In the genomic region with DNA sequence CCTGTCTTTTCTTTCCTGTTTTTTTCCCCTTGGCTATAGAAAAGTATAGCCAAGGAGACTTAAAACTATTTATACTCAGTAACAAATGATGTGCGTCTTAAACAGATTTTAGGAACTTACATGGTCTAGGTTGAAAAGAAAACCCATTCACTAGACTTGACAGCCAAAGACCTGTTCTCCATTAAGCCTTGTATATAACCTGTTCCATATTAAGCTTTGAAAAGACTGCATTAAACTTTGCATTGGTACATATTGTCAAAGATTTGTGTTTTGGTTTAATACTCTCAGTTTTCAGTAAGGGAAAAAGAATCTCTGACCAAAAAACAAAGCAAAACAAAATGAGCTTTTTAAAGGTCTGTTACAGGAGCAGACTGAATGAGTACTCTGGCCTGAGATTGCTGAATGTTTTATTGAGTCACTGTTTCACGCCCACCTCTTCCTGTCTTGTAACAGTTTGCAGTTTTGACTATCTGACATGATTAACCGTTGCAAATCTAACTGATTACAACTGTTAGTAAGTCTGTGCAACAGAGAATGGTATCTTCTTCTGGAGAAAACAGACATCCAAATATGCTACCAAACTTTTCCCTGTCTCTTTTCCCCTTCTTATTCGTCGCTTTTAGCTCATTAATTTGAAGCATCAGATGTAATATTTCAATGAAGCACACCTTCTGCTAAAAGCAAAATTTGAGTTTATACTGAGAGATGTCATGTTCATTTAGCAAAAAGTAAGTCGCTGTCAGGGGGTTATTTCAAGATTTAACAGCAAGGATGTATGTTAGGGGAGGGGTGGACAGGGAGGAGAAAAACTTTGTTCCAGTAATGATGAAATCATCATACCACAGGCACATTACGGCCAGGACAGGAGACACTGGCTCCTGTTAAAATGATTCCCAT, we compare ENCODE assay signal across 8 cellular contexts. TPM values are rescaled to one million over a fixed set of nuclear protein-coding genes. Genes with fewer than 3 reads are reported as not detected.
DNase-seq lines count a peak whose midpoint lies in the region; ATAC-seq and TF ChIP-seq lines count a peak whose summit lies in the region.

No MANE protein-coding gene starts in this region.

- H3K27ac Mint-ChIP-seq in MCF 10A (ENCODE audit: low read depth, unreplicated experiment) = peak overlapping the region; percentile 39

- H3K27me3 Mint-ChIP-seq in MCF 10A (ENCODE audit: insufficient read depth, unreplicated experiment) = no peaks in the 10 kb centered on the region

- peaks cover 46% of the 10 kb centered on the region for H3K4me1 Mint-ChIP-seq in MCF 10A (ENCODE audit: insufficient read depth, unreplicated experiment)

- BruUV-seq in MCF 10A (replicated peaks; lab: Mats Ljungman, UMichigan) = TSS peak; percentile 43

- DNase-seq in MV-4-11 (lab: John Stamatoyannopoulos, UW) (peak; percentile 81), MCF 10A (ENCODE audit: unreplicated experiment) (peak; percentile 78), non-pigmented ciliary epithelial cell (ENCODE audit: low read depth) (peak; percentile 86), hypothalamus (lab: John Stamatoyannopoulos, UW) (no peak), NCI-H1092 (lab: John Stamatoyannopoulos, UW) (no peak)

- peak overlapping the region; percentile 32 for H3K4me3 Mint-ChIP-seq in MCF 10A (ENCODE audit: unreplicated experiment)

- CTCF ChIA-PET in MCF 10A (lab: Yijun Ruan, JAX) = interaction anchor here (0.6 to 1.1 kb wide), 4 partner anchors 15 to 721 kb away, joined by 3 to 4 read pairs (median 3); no protein-coding TSS in a partner anchor

- POLR2A ChIA-PET in MCF 10A (lab: Yijun Ruan, JAX) = interaction anchor here (0.5 to 2.8 kb wide), 10 partner anchors 9 to 283 kb away, joined by 3 to 17 read pairs (median 5); no protein-coding TSS in a partner anchor

- ATAC-seq in GM18517 (IDR thresholded peaks at IDR 0.05; ENCODE audit: unreplicated experiment) (peak; percentile 80), GM18870 (IDR thresholded peaks at IDR 0.05; ENCODE audit: unreplicated experiment) (no peak), GM21619 (IDR thresholded peaks at IDR 0.05; ENCODE audit: unreplicated experiment) (no peak)

- H3K9me3 Mint-ChIP-seq in MCF 10A (ENCODE audit: unreplicated experiment) = no peaks in the 10 kb centered on the region

- no peak for TF ChIP-seq CTCF in MCF 10A (IDR thresholded peaks at IDR 0.05; ENCODE audit: unreplicated experiment)

- H3K36me3 Mint-ChIP-seq in MCF 10A (ENCODE audit: insufficient read depth, unreplicated experiment) = no peaks in the 10 kb centered on the region

- intact Hi-C loops in MCF 10A (cut with micrococcal nuclease) = no loop called here

RNA-seq across cellular contexts. Expression of a gene that starts 59.1 kb away (rescaled TPM):
- 12.7 and 14.4 TPM in 2 replicates for total RNA-seq in MCF 10A (2022)

Comparison
In these comparisons a context has a peak if more than half of its experiments do, and no peak if none do; other contexts are left out.
1. DNase-seq: peak in MV-4-11 (single experiment), MCF 10A (single experiment) and non-pigmented ciliary epithelial cell (single experiment); none in hypothalamus (0 of 51) and NCI-H1092 (single experiment).